Comparison of ENCODE assay signal across 8 cellular contexts in genomic region chr12:32535260-32535999, GRCh38.
DNase-seq lines count a peak whose midpoint lies in the region; ATAC-seq, FAIRE-seq and TF ChIP-seq lines count a peak whose summit lies in the region.

No MANE protein-coding gene starts in this region.

- H3K27me3 ChIP-seq in endocrine pancreas (ENCODE audit: control insufficient read depth, insufficient read depth, low read length), result no peaks in the 10 kb centered on the region
- no peaks in the 10 kb centered on the region for H3K27me3 ChIP-seq in mesendoderm (ENCODE audit: insufficient read depth, low read length, poor library complexity)
- no peaks in the 10 kb centered on the region for H3K27me3 ChIP-seq in upper lobe of right lung

- TF ChIP-seq CTCF in upper lobe of right lung (IDR thresholded peaks at IDR 0.05), result no peak

- peaks cover 12% of the 10 kb centered on the region for H3K4me1 Mint-ChIP-seq in activated CD4-positive, alpha-beta memory T cell treated with anti-CD3 and anti-CD28 coated beads for 36 hours (ENCODE audit: low read depth)

- H3K4me3 ChIP-seq in endocrine pancreas (ENCODE audit: control insufficient read depth, insufficient read depth, low read length) (peak overlapping the region; percentile 77), mesendoderm (ENCODE audit: low read length) (no peak overlapping the region), upper lobe of right lung (peak overlapping the region; percentile 54)

- in situ Hi-C loops in G401 (cut with HindIII; ENCODE audit: low sequenced_read_pairs), result no loop called here

- H3K9me3 ChIP-seq in endocrine pancreas (ENCODE audit: control insufficient read depth, low read length) (no peaks in the 10 kb centered on the region), upper lobe of right lung (no peaks in the 10 kb centered on the region)

- no peak overlapping the region for H2BK5ac ChIP-seq in mesendoderm (ENCODE audit: low read length)

- H3K79me1 ChIP-seq in mesendoderm (ENCODE audit: low read length), result peaks cover 4% of the 10 kb centered on the region

- no peaks in the 10 kb centered on the region for H3K36me3 ChIP-seq in endocrine pancreas (ENCODE audit: control insufficient read depth, insufficient read depth, low read length)
- no peaks in the 10 kb centered on the region for H3K36me3 ChIP-seq in mesendoderm (ENCODE audit: control insufficient read depth, insufficient read depth, low read length)
- no peaks in the 10 kb centered on the region for H3K36me3 ChIP-seq in upper lobe of right lung

- H2BK120ac ChIP-seq in mesendoderm (ENCODE audit: low read depth, low read length), result no peak overlapping the region

- DNase-seq in G401 (ENCODE audit: low spot score) (peak; percentile 60), Kasumi-1 (lab: John Stamatoyannopoulos, UW) (peak; percentile 85 to 89), RCC 7860 (ENCODE audit: low spot score) (peak; percentile 45), mesendoderm (peak; percentile 33), upper lobe of right lung (peak; percentile 88)
- DNase-seq in activated CD4-positive, alpha-beta memory T cell treated with anti-CD3 and anti-CD28 coated beads for 36 hours, result no peak

- no peaks in the 10 kb centered on the region for H3K36me3 Mint-ChIP-seq in activated CD4-positive, alpha-beta memory T cell treated with anti-CD3 and anti-CD28 coated beads for 36 hours

- H3K4me3 Mint-ChIP-seq in activated CD4-positive, alpha-beta memory T cell treated with anti-CD3 and anti-CD28 coated beads for 36 hours, result no peak overlapping the region

- no peak overlapping the region for H3K18ac ChIP-seq in mesendoderm (ENCODE audit: low read length)

- CTCF ChIA-PET in activated CD4-positive, alpha-beta memory T cell treated with anti-CD3 and anti-CD28 coated beads for 36 hours (lab: Charles Lee), result interaction anchor here (0.6 kb wide), 1 partner anchor 1485 kb away, joined by 3 read pairs; no protein-coding TSS in a partner anchor

- no peak overlapping the region for H2BK15ac ChIP-seq in mesendoderm (replicated peaks; ENCODE audit: low read depth)

- H2AK5ac ChIP-seq in mesendoderm (ENCODE audit: low read length), result no peak overlapping the region

- peaks cover 20% of the 10 kb centered on the region for H3K4me1 ChIP-seq in endocrine pancreas (ENCODE audit: control insufficient read depth, insufficient read depth, low read length)
- no peaks in the 10 kb centered on the region for H3K4me1 ChIP-seq in mesendoderm (ENCODE audit: control insufficient read depth, low read depth, low read length)
- peaks cover 51% of the 10 kb centered on the region for H3K4me1 ChIP-seq in upper lobe of right lung

- WGBS in mesendoderm (ENCODE audit: extremely low coverage, insufficient coverage, low lambda C conversion rate), result no CpG with 5 or more reads among the region's 6 CpGs

- H3K27ac ChIP-seq in mesendoderm (ENCODE audit: low read depth, low read length), result no peak overlapping the region
- peak overlapping the region; percentile 80 for H3K27ac ChIP-seq in upper lobe of right lung

- H3K23ac ChIP-seq in mesendoderm (ENCODE audit: low read length), result no peak overlapping the region

- no peak overlapping the region for H4K5ac ChIP-seq in mesendoderm (ENCODE audit: low read length)

- intact Hi-C loops in upper lobe of right lung (cut with DNase I), result no loop called here
- intact Hi-C loops in activated CD4-positive, alpha-beta memory T cell treated with anti-CD3 and anti-CD28 coated beads for 36 hours (cut with micrococcal nuclease), result no loop called here

- H3K9ac ChIP-seq in endocrine pancreas (ENCODE audit: control insufficient read depth, insufficient read depth, low read length) (no peak overlapping the region), mesendoderm (ENCODE audit: low read length) (no peak overlapping the region)

- no peak overlapping the region for H3K4ac ChIP-seq in mesendoderm (ENCODE audit: low read depth, low read length)

- no peak overlapping the region for H3K27ac Mint-ChIP-seq in activated CD4-positive, alpha-beta memory T cell treated with anti-CD3 and anti-CD28 coated beads for 36 hours

- H4K8ac ChIP-seq in mesendoderm (ENCODE audit: low read depth, low read length), result no peak overlapping the region

- peaks cover 3% of the 10 kb centered on the region for H3K79me2 ChIP-seq in mesendoderm (ENCODE audit: control insufficient read depth, insufficient read depth, low read length)

- POLR2A ChIA-PET in activated CD4-positive, alpha-beta memory T cell treated with anti-CD3 and anti-CD28 coated beads for 36 hours (lab: Charles Lee), result no interaction called here

- no peaks in the 10 kb centered on the region for H3K9me3 Mint-ChIP-seq in activated CD4-positive, alpha-beta memory T cell treated with anti-CD3 and anti-CD28 coated beads for 36 hours

- no peak overlapping the region for H3K4me2 ChIP-seq in mesendoderm (ENCODE audit: low read length)

- peaks cover 10% of the 10 kb centered on the region for H3K27me3 Mint-ChIP-seq in activated CD4-positive, alpha-beta memory T cell treated with anti-CD3 and anti-CD28 coated beads for 36 hours

- peak; percentile 90 for ATAC-seq in upper lobe of right lung
- no peak for ATAC-seq in GM21737 (IDR thresholded peaks at IDR 0.05; ENCODE audit: unreplicated experiment)

- peak; percentile 29 for FAIRE-seq in RCC 7860 (lab: Jason Lieb, UNC)

- H3K56ac ChIP-seq in mesendoderm (ENCODE audit: low read length), result no peak overlapping the region
